ENCODE assay signal across 33 cellular contexts in the genomic region with DNA sequence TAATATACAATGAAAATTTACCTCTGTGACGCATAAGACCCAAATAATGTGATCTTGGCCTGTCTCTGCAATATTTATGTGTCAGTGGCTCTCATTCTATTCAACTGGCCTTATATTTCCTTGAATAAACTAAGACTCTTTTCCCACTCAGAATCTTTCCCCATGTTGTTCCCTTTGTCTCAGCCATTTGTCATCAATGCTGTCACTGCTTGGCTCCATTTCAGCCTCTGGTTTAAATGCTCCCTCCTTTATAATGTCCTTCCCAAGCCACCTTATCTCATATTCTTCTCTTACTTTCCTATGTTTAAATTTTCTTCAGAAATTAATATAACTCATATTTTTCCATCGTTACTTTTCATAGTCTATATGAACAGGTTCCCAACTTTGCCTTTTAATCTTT.
"Had no signal": no experiment of that assay in that cellular context is flagged by ENCODE, and none has a peak within 500 bp of the region (broad histone marks: within the 10 kb centered on the region; RNA-seq: fewer than 3 reads in every experiment).

No MANE protein-coding gene starts in this region.

- H3K27me3 ChIP-seq: adrenal gland, body of pancreas, brain microvascular endothelial cell, breast epithelium had no signal

- ATAC-seq: activated CD8-positive, alpha-beta T cell treated with anti-CD3 and anti-CD28 coated beads for 36 hours; activated naive CD4-positive, alpha-beta T cell treated with anti-CD3 and anti-CD28 coated beads, Interleukin-2, amount 50 U/mL, for 72 hours; activated T-cell treated with anti-CD3 and anti-CD28 coated beads, Interleukin-2, amount 50 U/mL, for 4 hours; activated T-cell treated with anti-CD3 and anti-CD28 coated beads, Interleukin-2, amount 50 U/mL, for 72 hours; activated T-helper 17 cell treated with anti-CD3 and anti-CD28 coated beads, Interleukin-2, amount 50 U/mL, for 72 hours; body of pancreas had no signal

- H3K27ac ChIP-seq: adrenal gland, body of pancreas, brain microvascular endothelial cell, breast epithelium, VCaP had no signal

- FAIRE-seq: astrocyte, TTC549 had no signal

- H3K4me3 ChIP-seq: adrenal gland, body of pancreas, breast epithelium had no signal

- H3K36me3 ChIP-seq: adrenal gland, brain microvascular endothelial cell, breast epithelium had no signal

- H3K4me1 ChIP-seq: adrenal gland, breast epithelium had no signal

- DNase-seq: activated B cell treated with CpG ODN at 0.5 μM for 24 hours; activated CD4-positive, alpha-beta memory T cell treated with anti-CD3 and anti-CD28 coated beads for 36 hours; activated CD4-positive, alpha-beta T cell treated with anti-CD3 and anti-CD28 coated beads for 4 hours; activated CD4-positive, alpha-beta T cell treated with anti-CD3 and anti-CD28 coated beads, Interleukin-2, amount 10 ng/mL, durations not matched to agents 24 days and 14 days; activated CD4-positive, alpha-beta T cell treated with anti-CD3 and anti-CD28 coated beads, Interleukin-2, amount 50 U/mL, for 1 hour; activated CD4-positive, alpha-beta T cell treated with anti-CD3 and anti-CD28 coated beads, Interleukin-2, amount 50 U/mL, for 4 hours; activated CD4-positive, CD25-positive, alpha-beta regulatory T cell treated with anti-CD3 and anti-CD28 coated beads, Interleukin-2, amount 50 U/mL, for 72 hours; activated CD8-positive, alpha-beta memory T cell treated with anti-CD3 and anti-CD28 coated beads, Interleukin-2, amount 50 U/mL, for 4 hours; activated CD8-positive, alpha-beta T cell treated with anti-CD3 and anti-CD28 coated beads for 36 hours; activated effector memory CD4-positive, alpha-beta T cell treated with anti-CD3 and anti-CD28 coated beads, Interleukin-2, amount 50 U/mL, for 16 hours; activated gamma-delta T cell treated with Interleukin-2 at 50 U/mL for 16 hours; activated naive CD4-positive, alpha-beta T cell; activated naive CD4-positive, alpha-beta T cell treated with anti-CD3 and anti-CD28 coated beads for 36 hours; activated naive CD4-positive, alpha-beta T cell treated with anti-CD3 and anti-CD28 coated beads, Interleukin-2, amount 50 U/mL, for 16 hours; activated naive CD8-positive, alpha-beta T cell treated with anti-CD3 and anti-CD28 coated beads for 36 hours; activated T-cell treated with anti-CD3 and anti-CD28 coated beads for 4 hours; activated T-cell treated with anti-CD3 and anti-CD28 coated beads, Interleukin-2, amount 50 U/mL, for 1 hour; activated T-cell treated with anti-CD3 and anti-CD28 coated beads, Interleukin-2, amount 50 U/mL, for 4 hours; activated T-cell treated with anti-CD3 and anti-CD28 coated beads, Interleukin-2, amount 50 U/mL, for 72 hours; amniotic stem cell; aorta; brain microvascular endothelial cell; T-helper 1 cell; T-helper 2 cell; T-helper 9 cell had no signal

- H3K9me3 ChIP-seq: body of pancreas, breast epithelium had no signal
